ENCODE assay signal across 22 cellular contexts in genomic region chr13:30353601-30354000, GRCh38.
"Had no signal": no experiment of that assay in that cellular context is flagged by ENCODE, and none has a peak within 500 bp of the region (broad histone marks: within the 10 kb centered on the region; RNA-seq: fewer than 3 reads in every experiment).

No MANE protein-coding gene starts in this region.

- H3K4me1 ChIP-seq: foreskin keratinocyte, pancreas, upper lobe of right lung had no signal

- FAIRE-seq: endothelial cell of umbilical vein, pancreas had no signal

- H3K27me3 ChIP-seq: foreskin keratinocyte, pancreas, spleen, tibial nerve, upper lobe of right lung, vagina had no signal

- H3K36me3 ChIP-seq: pancreas, tibial nerve, upper lobe of right lung, vagina had no signal

- H3K4me3 ChIP-seq: lung, pancreas, spleen, tibial nerve, upper lobe of right lung, vagina had no signal

- H3K9me3 ChIP-seq: pancreas had no signal

- ATAC-seq: foreskin keratinocyte; left colon; left ventricle myocardium superior; pancreas; right cardiac atrium; stimulated activated memory B cell treated with anti-CD40 and anti-IgM and Interleukin-4, amounts not matched to agents 10 μg/mL and 1 μg/mL and 100 μg/mL, for 72 hours; upper lobe of right lung had no signal

- H3K27ac ChIP-seq: foreskin keratinocyte, pancreas, spleen, tibial nerve, upper lobe of right lung, vagina had no signal

- DNase-seq: effector CD4-positive, alpha-beta T cell; endodermal cell; erythroblast; foreskin keratinocyte; immature natural killer cell; left colon; left ventricle myocardium superior; mesendoderm; naive B cell; occipital lobe; pancreas; right cardiac atrium; spleen; stimulated activated CD4-positive, alpha-beta T cell treated with anti-CD3 and anti-CD28 coated beads, Interleukin-15, amount 100 ng/mL, for 24 hours; stimulated activated CD4-positive, alpha-beta T cell treated with anti-CD3 and anti-CD28 coated beads, Interleukin-1b, Interleukin-23, amount 100 ng/mL, for 48 hours; stimulated activated CD4-positive, alpha-beta T cell treated with anti-CD3 and anti-CD28 coated beads, Interleukin-4, amount 100 ng/mL, for 24 hours; upper lobe of right lung had no signal
